Comparison of ENCODE assay signal across 7 cellular contexts in the genomic region with DNA sequence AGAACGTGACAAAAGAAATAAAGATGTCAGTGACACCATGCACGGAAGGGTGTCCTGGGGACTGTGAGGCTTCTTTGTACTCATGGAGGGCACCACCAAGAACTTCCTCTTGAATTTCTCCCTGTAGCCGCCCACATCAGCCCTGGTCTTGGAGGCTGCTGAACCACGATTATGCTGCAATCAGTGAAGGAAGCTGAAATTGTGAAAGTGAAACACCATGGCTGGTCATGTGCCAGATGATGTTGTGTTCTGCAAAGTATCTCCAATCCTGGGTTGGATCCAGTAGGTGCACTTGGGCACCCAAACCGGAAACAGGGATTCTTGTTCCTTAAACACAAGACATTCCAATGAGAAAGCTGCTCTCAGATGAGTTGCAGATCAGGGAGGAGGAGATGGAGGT.
DNase-seq lines count a peak whose midpoint lies in the region; ATAC-seq lines count a peak whose summit lies in the region.

No MANE protein-coding gene starts in this region.

- POLR2A ChIA-PET in activated naive CD8-positive, alpha-beta T cell treated with anti-CD3 and anti-CD28 coated beads, Interleukin-2, amount 10 ng/mL, durations not matched to agents 7 days and 5 days (lab: Charles Lee): interaction anchor here (0.8 kb wide), 1 partner anchor 639 kb away, joined by 3 read pairs; no protein-coding TSS in a partner anchor

- peak; percentile 49 for DNase-seq in activated naive CD8-positive, alpha-beta T cell treated with anti-CD3 and anti-CD28 coated beads, Interleukin-2, amount 10 ng/mL, durations not matched to agents 7 days and 5 days
- DNase-seq in pons (ENCODE audit: low spot score) (peak; percentile 77), SIG-M5 (lab: John Stamatoyannopoulos, UW) (no peak)

- H3K36me3 Mint-ChIP-seq in activated naive CD8-positive, alpha-beta T cell treated with anti-CD3 and anti-CD28 coated beads, Interleukin-2, amount 10 ng/mL, durations not matched to agents 7 days and 5 days: no peaks in the 10 kb centered on the region

- H3K27ac Mint-ChIP-seq in activated naive CD8-positive, alpha-beta T cell treated with anti-CD3 and anti-CD28 coated beads, Interleukin-2, amount 10 ng/mL, durations not matched to agents 7 days and 5 days: no peak overlapping the region

- no peaks in the 10 kb centered on the region for H3K4me1 Mint-ChIP-seq in activated naive CD8-positive, alpha-beta T cell treated with anti-CD3 and anti-CD28 coated beads, Interleukin-2, amount 10 ng/mL, durations not matched to agents 7 days and 5 days

- peaks cover 15% of the 10 kb centered on the region for H3K27me3 Mint-ChIP-seq in activated naive CD8-positive, alpha-beta T cell treated with anti-CD3 and anti-CD28 coated beads, Interleukin-2, amount 10 ng/mL, durations not matched to agents 7 days and 5 days

- ATAC-seq in GM18517 (IDR thresholded peaks at IDR 0.05; ENCODE audit: unreplicated experiment) (peak; percentile 50), HG02642 (IDR thresholded peaks at IDR 0.05; ENCODE audit: poor library complexity, unreplicated experiment) (peak; percentile 46), HG03457 (IDR thresholded peaks at IDR 0.05; ENCODE audit: unreplicated experiment) (no peak), HG03280 (IDR thresholded peaks at IDR 0.05; ENCODE audit: unreplicated experiment) (no peak)
- peak; percentile 99 for ATAC-seq in activated naive CD8-positive, alpha-beta T cell treated with anti-CD3 and anti-CD28 coated beads, Interleukin-2, amount 10 ng/mL, durations not matched to agents 7 days and 5 days (ENCODE audit: low read depth)

- H3K4me3 Mint-ChIP-seq in activated naive CD8-positive, alpha-beta T cell treated with anti-CD3 and anti-CD28 coated beads, Interleukin-2, amount 10 ng/mL, durations not matched to agents 7 days and 5 days: no peak overlapping the region

- H3K9me3 Mint-ChIP-seq in activated naive CD8-positive, alpha-beta T cell treated with anti-CD3 and anti-CD28 coated beads, Interleukin-2, amount 10 ng/mL, durations not matched to agents 7 days and 5 days: no peaks in the 10 kb centered on the region

Comparison
In these comparisons a context has a peak if more than half of its experiments do, and no peak if none do; other contexts are left out.
1. ATAC-seq: peak in GM18517 (single experiment), HG02642 (single experiment) and activated naive CD8-positive, alpha-beta T cell treated with anti-CD3 and anti-CD28 coated beads, Interleukin-2, amount 10 ng/mL, durations not matched to agents 7 days and 5 days (single experiment); none in HG03457 (single experiment) and HG03280 (single experiment).